In genomic region chr7:47572101-47572460, GRCh38 we compare ENCODE assay signal across 8 cellular contexts. TPM values are rescaled to one million over a fixed set of nuclear protein-coding genes. Genes with fewer than 3 reads are reported as not detected.
DNase-seq lines count a peak whose midpoint lies in the region; ATAC-seq, FAIRE-seq and TF ChIP-seq lines count a peak whose summit lies in the region.

No MANE protein-coding gene starts in this region.

- H3K9me1 ChIP-seq in K562 (ENCODE audit: control insufficient read depth, insufficient read depth, low read length), result no peaks in the 10 kb centered on the region

- peaks cover 43% of the 10 kb centered on the region for H3F3A ChIP-seq in PC-9 (ENCODE audit: insufficient read depth, low read depth)

- H3K79me2 ChIP-seq in K562 (ENCODE audit: control insufficient read depth, insufficient read depth, low read length) (no peaks in the 10 kb centered on the region), PC-9 (ENCODE audit: low read depth) (peaks cover 92% of the 10 kb centered on the region)

- H3K27ac ChIP-seq in K562 (ENCODE audit: extremely low read depth, low read depth, low read length) (no peak overlapping the region), left lung (peak overlapping the region; percentile 80 to 87), stomach smooth muscle (ENCODE audit: low read length) (peak overlapping the region; percentile 70), PC-9 (no peak overlapping the region)

- intact Hi-C loops in K562 (cut with micrococcal nuclease), result no loop called here
- intact Hi-C loops in left lung (cut with DNase I), result no loop called here
- intact Hi-C loops in PC-9 (cut with micrococcal nuclease; ENCODE audit: unreplicated experiment), result loop anchor here (5.0 to 10.0 kb wide), 2 partner anchors 127 to 210 kb away; no protein-coding TSS in a partner anchor

- H3K36me3 ChIP-seq in K562 (ENCODE audit: control insufficient read depth, insufficient read depth, low read length) (no peaks in the 10 kb centered on the region), left lung (no peaks in the 10 kb centered on the region), stomach smooth muscle (ENCODE audit: control insufficient read depth in 2 of 2, insufficient read depth in 2 of 2, low read length in 2 of 2) (no peaks in the 10 kb centered on the region), PC-9 (ENCODE audit: low read depth) (peaks cover 71% of the 10 kb centered on the region)

- FAIRE-seq in HTR-8/SVneo (lab: Jason Lieb, UNC), result peak; percentile 9
- no peak for FAIRE-seq in K562 (lab: Jason Lieb, UNC)

- H3K9me2 ChIP-seq in PC-9 (ENCODE audit: insufficient read depth), result no peaks in the 10 kb centered on the region

- DNase-seq in HTR-8/SVneo (ENCODE audit: insufficient read length, low spot score) (no peak), K562 (ENCODE audit: extremely low read depth in 1 of 4, low spot score in 3 of 4) (no peak), left lung (no peak), NCI-H446 (lab: John Stamatoyannopoulos, UW) (no peak), NOMO-1 treated with DMSO at 0.1 percent for 48 hours (lab: John Stamatoyannopoulos, UW; ENCODE audit: unreplicated experiment) (no peak), PC-9 (no peak), NCI-H1930 (lab: John Stamatoyannopoulos, UW) (no peak)

- POLR2A ChIA-PET in K562 (lab: Yijun Ruan, JAX), result no interaction called here
- POLR2A ChIA-PET in PC-9 (lab: Charles Lee; ENCODE audit: unreplicated experiment), result interaction anchor here (0.5 to 0.7 kb wide), 4 partner anchors 8 to 243 kb away, joined by 3 to 21 read pairs (median 4); no protein-coding TSS in a partner anchor

- H3K4me3 ChIP-seq in K562, result no peak overlapping the region
- H3K4me3 ChIP-seq in left lung, result no peak overlapping the region
- peak overlapping the region in 1 of 2 donors; percentile 54 for H3K4me3 ChIP-seq in stomach smooth muscle (ENCODE audit: low read length in 2 of 2)
- H3K4me3 ChIP-seq in PC-9, result no peak overlapping the region

- peak; percentile 50 for ATAC-seq in K562
- peak; percentile 1 for ATAC-seq in left lung

- CTCF ChIA-PET in K562 (lab: Yijun Ruan, JAX; ENCODE audit: low intra/inter-chr PET ratio), result no interaction called here
- CTCF ChIA-PET in PC-9 (lab: Charles Lee), result interaction anchor here (0.6 to 0.9 kb wide), 2 partner anchors 92 to 136 kb away, joined by 3 to 5 read pairs; no protein-coding TSS in a partner anchor

- H4K20me1 ChIP-seq in K562 (replicated peaks; ENCODE audit: control insufficient read depth, insufficient read depth, low read length) (no peaks in the 10 kb centered on the region), PC-9 (ENCODE audit: insufficient read depth) (peaks cover 10% of the 10 kb centered on the region; the same call in 1 of the 2 replicates)

- no peak overlapping the region for H3K4me2 ChIP-seq in K562 (ENCODE audit: insufficient read depth, low read length)
- no peak overlapping the region for H3K4me2 ChIP-seq in PC-9

- BruUV-seq in K562 (replicated peaks; lab: Mats Ljungman, UMichigan) (no TSS peak), PC-9 (replicated peaks; lab: Mats Ljungman, UMichigan) (no TSS peak)

- H3K27me3 ChIP-seq in K562 (ENCODE audit: control insufficient read depth in 2 of 2, insufficient read depth in 2 of 2, low read length in 2 of 2), result peaks cover 10 to 63% of the 10 kb centered on the region in 2 experiments
- H3K27me3 ChIP-seq in left lung, result no peaks in the 10 kb centered on the region
- no peaks in the 10 kb centered on the region for H3K27me3 ChIP-seq in stomach smooth muscle (ENCODE audit: control insufficient read depth in 1 of 2, insufficient read depth in 2 of 2, low read length in 2 of 2)
- H3K27me3 ChIP-seq in PC-9 (ENCODE audit: insufficient read depth, low read depth), result no peaks in the 10 kb centered on the region

- no peak for TF ChIP-seq RAD21 in K562 (CRISPR knock-in tag; conservative IDR thresholded peaks at IDR 0.05 in 1 of 2, IDR thresholded peaks at IDR 0.05 in 1 of 2)

- TF ChIP-seq POLR2A in K562 (conservative IDR thresholded peaks at IDR 0.05), result no peak

- in situ Hi-C loops in K562 (cut with MboI), result no loop called here

- no peaks in the 10 kb centered on the region for H3K9me3 ChIP-seq in K562 (replicated peaks; ENCODE audit: control insufficient read depth, insufficient read depth, low read depth, low read length)
- no peaks in the 10 kb centered on the region for H3K9me3 ChIP-seq in left lung
- H3K9me3 ChIP-seq in stomach smooth muscle (ENCODE audit: control insufficient read depth in 2 of 2, low read length in 2 of 2), result no peaks in the 10 kb centered on the region
- no peaks in the 10 kb centered on the region for H3K9me3 ChIP-seq in PC-9 (ENCODE audit: insufficient read depth, low read depth)

- H3K4me1 ChIP-seq in K562 (replicated peaks in 1 of 2; ENCODE audit: control insufficient read depth in 2 of 2, insufficient read depth in 2 of 2, low read length in 2 of 2) (no peaks in the 10 kb centered on the region), left lung (peaks cover 74 to 89% of the 10 kb centered on the region in 2 donors), stomach smooth muscle (ENCODE audit: control insufficient read depth, insufficient read depth, low read length) (peaks cover 60% of the 10 kb centered on the region), PC-9 (replicated peaks; ENCODE audit: insufficient read depth) (peaks cover 52% of the 10 kb centered on the region)

- WGBS in K562 (ENCODE audit: insufficient coverage, low coverage, missing lambda C conversion rate), result 5% methylated on average over 14 of the region's 14 CpGs

- no peak overlapping the region for H3K9ac ChIP-seq in K562 (ENCODE audit: insufficient read depth in 1 of 2, low read depth in 2 of 2, low read length in 2 of 2)
- H3K9ac ChIP-seq in stomach smooth muscle (ENCODE audit: low read length in 2 of 2), result peak overlapping the region in 1 of 2 donors; percentile 64

- TF ChIP-seq CTCF in K562 (IDR thresholded peaks at IDR 0.05 in 2 of 3, conservative IDR thresholded peaks at IDR 0.05 in 1 of 3; ENCODE audit: insufficient read depth in 2 of 3, low read depth in 1 of 3, low read length in 3 of 3) (no peak), left lung (IDR thresholded peaks at IDR 0.05) (no peak), PC-9 (conservative IDR thresholded peaks at IDR 0.05) (no peak)

- H2AFZ ChIP-seq in K562 (ENCODE audit: low read depth, low read length) (no peak overlapping the region), PC-9 (no peak overlapping the region)

- no peak for TF ChIP-seq EP300 in K562 (IDR thresholded peaks at IDR 0.05; ENCODE audit: low read length)

TF ChIP-seq in K562, 482 proteins besides CTCF, POLR2A, EP300 and RAD21:
- TF ChIP-seq ZNF77 (CRISPR knock-in tag; IDR thresholded peaks at IDR 0.05) (no peak), PTBP1 (IDR thresholded peaks at IDR 0.05; ENCODE audit: low read depth, low read length) (no peak)

RNA-seq across cellular contexts. Expression of gene TNS3, which starts 9.8 kb away (rescaled TPM):
- total RNA-seq in K562 (2011; cell fraction: chromatin; rRNA removed; ENCODE audit: low replicate concordance), result not detected in 2 replicates
- total RNA-seq in K562 (2011; cell fraction: nucleolus; rRNA removed), result under 0.01 TPM in 1 of 2 replicates, not detected in the other
- total RNA-seq in K562 (2011; cell fraction: nucleoplasm; rRNA removed), result not detected in 2 replicates
- total RNA-seq in K562 (2014; rRNA removed) (not detected in 2 replicates), K562 (2014; rRNA removed; fragmentation: Illumina TruSeq; extraction: Trizol) (not detected in 2 replicates), K562 (2015; rRNA removed; fragmentation: Illumina TruSeq; extraction: Trizol) (0.04 TPM in 1 of 2 replicates, not detected in the other), K562 (2021) (0.20 and 0.47 TPM in 2 replicates), left lung (100 to 1,000 TPM; 126 to 151 TPM), PC-9 (2021) (111 and 143 TPM in 2 replicates)
- polyA plus RNA-seq in K562 (2011; rRNA removed) (not detected in 2 replicates), K562 (2014; fragmentation: Illumina TruSeq; extraction: Trizol) (not detected in 2 replicates), K562 (2014; fragmentation: Nextera tagmentation; extraction: Ambion mirVana) (not detected), K562 (2014; rRNA removed) (not detected in 2 replicates)
- polyA plus RNA-seq in K562 (2011; cell fraction: cytosol; rRNA removed), result not detected in 2 replicates
- 0.04 TPM in 1 of 2 replicates, not detected in the other for polyA plus RNA-seq in K562 (2011; cell fraction: nucleus; rRNA removed)
- polyA plus RNA-seq in K562 (2012), result 0.03 and 0.36 TPM in 2 replicates
- polyA minus RNA-seq in K562 (2011; rRNA and poly(A)+ RNA removed), result 0.18 TPM in 1 of 2 replicates, not detected in the other
- 0.27 TPM in 1 of 2 replicates, not detected in the other for polyA minus RNA-seq in K562 (2011; cell fraction: cytosol; rRNA and poly(A)+ RNA removed)
- polyA minus RNA-seq in K562 (2011; cell fraction: nucleus; rRNA and poly(A)+ RNA removed), result under 0.01 and 0.22 TPM in 2 replicates

Comparison
In these comparisons a context has a peak if more than half of its experiments do, and no peak if none do; other contexts are left out.
1. H3K27ac ChIP-seq: peak in left lung (2 of 2) and stomach smooth muscle (single experiment); none in K562 (single experiment) and PC-9 (single experiment).
2. RNA of gene TNS3, which starts 9.8 kb away (total RNA-seq): 126 to 151 TPM in left lung and 111 to 143 TPM in PC-9; under 0.01 to 0.47 TPM in K562; every median in the first group is over 10 times any median in the second.